ENCODE assay signal across 15 cellular contexts in genomic region chr12:20370841-20371240, GRCh38. TPM values are rescaled to one million over a fixed set of nuclear protein-coding genes. Genes with fewer than 3 reads are reported as not detected.
DNase-seq lines count a peak whose midpoint lies in the region; ATAC-seq and TF ChIP-seq lines count a peak whose summit lies in the region.
"Had no signal": no experiment of that assay in that cellular context is flagged by ENCODE, and none has a peak within 500 bp of the region (broad histone marks: within the 10 kb centered on the region; RNA-seq: fewer than 3 reads in every experiment).

No MANE protein-coding gene starts in this region.

- H3K27ac ChIP-seq in coronary artery (peak overlapping the region; percentile 60 to 97), stomach (peak overlapping the region in 3 of 5 donors; percentile 27 to 90 (median 82))

- H3K36me3 ChIP-seq in mucosa of descending colon (ENCODE audit: low read depth) = no peaks in the 10 kb centered on the region
- H3K36me3 ChIP-seq in stomach = no peaks in the 10 kb centered on the region
- H3K36me3 ChIP-seq: pancreas had no signal

- intact Hi-C loops in mucosa of descending colon (cut with DNase I, micrococcal nuclease) (loop anchor here (5.0 to 10.0 kb wide), 2 partner anchors 51 to 616 kb away; no protein-coding TSS in a partner anchor), stomach (cut with DNase I; ENCODE audit: low total_unique reads) (no loop called here)

- TF ChIP-seq CTCF in coronary artery (IDR thresholded peaks at IDR 0.05) (no peak), mucosa of descending colon (IDR thresholded peaks at IDR 0.05) (no peak), stomach (IDR thresholded peaks at IDR 0.05) (no peak)

- peak overlapping the region; percentile 83 for H3K4me3 ChIP-seq in coronary artery
- peak overlapping the region; percentile 10 for H3K4me3 ChIP-seq in mucosa of descending colon
- peak overlapping the region; percentile 58 to 71 (median 62) for H3K4me3 ChIP-seq in stomach
- H3K4me3 ChIP-seq: K562, lung had no signal

- TF ChIP-seq EP300 in stomach (IDR thresholded peaks at IDR 0.05) = no peak

- peaks cover 0 to 51% (median 24%) of the 10 kb centered on the region in 3 donors for H3K27me3 ChIP-seq in stomach

- no peak for ATAC-seq in mucosa of descending colon
- ATAC-seq: effector memory CD8-positive, alpha-beta T cell; K562 had no signal

- H3K4me1 ChIP-seq in mucosa of descending colon (ENCODE audit: low read depth) (no peaks in the 10 kb centered on the region), stomach (peaks cover 4 to 33% (median 24%) of the 10 kb centered on the region in 4 donors)
- H3K4me1 ChIP-seq: pancreas had no signal

- WGBS in stomach, 5 donors = 45 to 63% (median 50%) methylated on average over 3 of the region's 3 CpGs

- peak; percentile 23 for DNase-seq in NCI-H69 (lab: John Stamatoyannopoulos, UW)
- DNase-seq in coronary artery (ENCODE audit: low spot score) = no peak
- no peak for DNase-seq in mucosa of descending colon
- no peak for DNase-seq in stomach
- DNase-seq in NCI-H1417 treated with DMSO at 0.1 percent for 48 hours (lab: John Stamatoyannopoulos, UW) = no peak
- no peak for DNase-seq in activated T-cell treated with anti-CD3 and anti-CD28 coated beads, Interleukin-2, amount 50 U/mL, for 1 hour
- DNase-seq in stimulated activated CD4-positive, alpha-beta T cell treated with anti-CD3 and anti-CD28 coated beads, Interleukin-4, amount 100 ng/mL, for 24 hours = no peak
- DNase-seq: CD4-positive, CD25-positive, alpha-beta regulatory T cell; effector memory CD8-positive, alpha-beta T cell; NCI-H146; stimulated activated CD4-positive, alpha-beta T cell treated with anti-CD3 and anti-CD28 coated beads, Interleukin-2, amount 100 ng/mL, for 24 hours had no signal

- H3K9me3 ChIP-seq in mucosa of descending colon (no peaks in the 10 kb centered on the region), stomach (no peaks in the 10 kb centered on the region)
- H3K9me3 ChIP-seq: pancreas had no signal

- no peak for TF ChIP-seq POLR2A in stomach (IDR thresholded peaks at IDR 0.05)

RNA-seq across cellular contexts. Expression of gene PDE3A, which starts 2.5 kb away (rescaled TPM):
- total RNA-seq in mucosa of descending colon (10 to 100 TPM; 47.2 to 84.1 (median 83.9) TPM), stomach (10 to 100 TPM in 4 of 5 donors, 1 to 10 TPM in 1; 4.6 to 50.9 (median 44.6) TPM)
- 1 to 10 TPM in 1 of 3 donors, under 1 TPM in 2; 0.19 to 2.2 (median 0.31) TPM for polyA plus RNA-seq in stomach
- total RNA-seq: T-helper 1 cell treated with Interleukin-12 subunit alpha and Interleukin-12 subunit beta and Interleukin-4 antibody, amounts not matched to agents 30 ng/mL and 1 ng/mL, for 36 hours had no signal
- polyA plus RNA-seq: K562 had no signal

Comparison
In these comparisons a context has a peak if more than half of its experiments do, and no peak if none do; other contexts are left out.
1. H3K4me3 ChIP-seq: peak in every context shown above with its lines; median percentile 83 in coronary artery; 62 in stomach; 10 in mucosa of descending colon.